Comparison of ENCODE assay signal across 19 cellular contexts in the genomic region with DNA sequence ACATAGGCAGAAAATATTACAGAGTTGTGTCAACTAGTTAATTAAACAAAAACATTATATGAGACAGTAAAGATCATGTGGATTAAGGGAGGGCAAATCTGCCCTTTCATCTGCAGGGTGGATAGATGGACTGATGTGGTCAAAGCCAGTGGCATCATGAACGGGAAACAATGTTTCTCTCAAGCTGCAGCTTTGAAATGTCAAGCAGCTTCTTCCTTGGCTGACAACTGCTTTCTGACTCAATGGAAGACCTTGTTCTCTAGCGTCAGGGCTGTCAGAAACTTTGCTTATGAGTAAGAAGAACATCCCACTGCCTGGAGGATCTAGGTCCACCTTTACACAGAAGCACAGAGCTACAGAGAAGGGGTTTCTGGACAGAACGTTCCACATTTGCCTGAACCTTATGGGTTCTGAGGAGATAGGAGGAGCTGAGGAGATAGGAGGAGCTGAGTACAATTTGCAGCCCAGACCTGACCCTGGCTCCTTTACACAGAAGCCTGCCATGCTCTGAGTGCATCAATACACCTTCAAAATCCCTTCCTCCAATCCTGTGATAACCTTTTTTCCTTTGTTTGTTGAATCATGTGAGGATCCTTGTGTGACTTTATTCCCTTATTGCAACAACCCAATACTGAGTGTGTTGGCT. TPM values are rescaled to one million over a fixed set of nuclear protein-coding genes. Genes with fewer than 3 reads are reported as not detected.
"Had no signal": no experiment of that assay in that cellular context is flagged by ENCODE, and none has a peak within 500 bp of the region (broad histone marks: within the 10 kb centered on the region; RNA-seq: fewer than 3 reads in every experiment).

No MANE protein-coding gene starts in this region.

- ATAC-seq: sciatic nerve, upper lobe of right lung had no signal

- H3K36me3 Mint-ChIP-seq: activated CD4-positive, alpha-beta memory T cell treated with anti-CD3 and anti-CD28 coated beads for 36 hours had no signal

- H3K4me3 Mint-ChIP-seq: activated CD4-positive, alpha-beta memory T cell treated with anti-CD3 and anti-CD28 coated beads for 36 hours; neural crest cell had no signal

- DNase-seq: activated CD4-positive, alpha-beta memory T cell treated with anti-CD3 and anti-CD28 coated beads for 36 hours; activated CD4-positive, CD25-positive, alpha-beta regulatory T cell; activated gamma-delta T cell treated with Interleukin-2 at 50 U/mL for 16 hours; activated T-cell treated with anti-CD3 and anti-CD28 coated beads, Interleukin-2, amount 50 U/mL, for 48 hours; islet precursor cell; midbrain; stomach; SW 1271; upper lobe of right lung had no signal

- H3K27ac Mint-ChIP-seq: activated CD4-positive, alpha-beta memory T cell treated with anti-CD3 and anti-CD28 coated beads for 36 hours had no signal

- H3K9me3 Mint-ChIP-seq: activated CD4-positive, alpha-beta memory T cell treated with anti-CD3 and anti-CD28 coated beads for 36 hours; neural crest cell had no signal

RNA-seq across cellular contexts. Expression of a gene that starts 6.1 kb away (rescaled TPM):
- total RNA-seq: activated CD4-positive, alpha-beta memory T cell treated with anti-CD3 and anti-CD28 coated beads for 36 hours; bronchial epithelial cell; dermis microvascular lymphatic vessel endothelial cell; epithelial cell of proximal tubule; glomerular endothelial cell; myocyte; neural crest cell; osteoblast; sciatic nerve; stomach; thoracic aorta had no signal

RNA-seq across cellular contexts. Expression of a gene that starts 47.0 kb away (rescaled TPM):
- total RNA-seq: activated CD4-positive, alpha-beta memory T cell treated with anti-CD3 and anti-CD28 coated beads for 36 hours; bronchial epithelial cell; dermis microvascular lymphatic vessel endothelial cell; epithelial cell of proximal tubule; glomerular endothelial cell; hepatocyte; myocyte; neural crest cell; osteoblast; sciatic nerve; thoracic aorta; upper lobe of right lung had no signal
